In genomic region chr20:9417665-9418064, GRCh38 we compare ENCODE assay signal across 23 cellular contexts.
A peak's percentile ranks its signal among the peaks of the same experiment; 100 is the strongest.
DNase-seq lines count a peak whose midpoint lies in the region; ATAC-seq, FAIRE-seq and TF ChIP-seq lines count a peak whose summit lies in the region.
"Had no signal": no experiment of that assay in that cellular context is flagged by ENCODE, and none has a peak within 500 bp of the region (broad histone marks: within the 10 kb centered on the region; RNA-seq: fewer than 3 reads in every experiment).

No MANE protein-coding gene starts in this region.

- H3K4ac ChIP-seq in mesendoderm (ENCODE audit: low read depth, low read length) = no peak overlapping the region

- H3K4me1 Mint-ChIP-seq in activated naive CD4-positive, alpha-beta T cell treated with anti-CD3 and anti-CD28 coated beads for 36 hours (ENCODE audit: low read depth) = no peaks in the 10 kb centered on the region
- H3K4me1 Mint-ChIP-seq: CD4-positive, CD25-positive, alpha-beta regulatory T cell had no signal

- TF ChIP-seq POLR2A in A549 (IDR thresholded peaks at IDR 0.05; ENCODE audit: low read length) = no peak

- no peak overlapping the region for H4K5ac ChIP-seq in mesendoderm (ENCODE audit: low read length)

- TF ChIP-seq CTCF in A549 (IDR thresholded peaks at IDR 0.05) (no peak), RWPE2 (IDR thresholded peaks at IDR 0.05; ENCODE audit: poor library complexity, severe bottlenecking) (no peak), fibroblast of villous mesenchyme (IDR thresholded peaks at IDR 0.05; ENCODE audit: insufficient read depth, low read depth, low read length) (no peak)

- H4K8ac ChIP-seq in mesendoderm (ENCODE audit: low read depth, low read length) = no peak overlapping the region

- H3K27ac Mint-ChIP-seq in activated naive CD4-positive, alpha-beta T cell treated with anti-CD3 and anti-CD28 coated beads for 36 hours = no peak overlapping the region
- H3K27ac Mint-ChIP-seq: activated B cell treated with CpG ODN at 0.5 μM for 24 hours; activated CD4-positive, alpha-beta memory T cell treated with anti-CD3 and anti-CD28 coated beads for 36 hours; CD4-positive, CD25-positive, alpha-beta regulatory T cell; dendritic cell treated with granulocyte-macrophage colony-stimulating factor and Interleukin-4, amounts not matched to agents 40 ng/mL and 50 ng/mL, for 4 days; neural progenitor cell; progenitor cell of endocrine pancreas had no signal

- H3K9me3 ChIP-seq in A549 (no peaks in the 10 kb centered on the region), RWPE2 (ENCODE audit: severe bottlenecking) (no peaks in the 10 kb centered on the region)
- H3K9me3 ChIP-seq: gastroesophageal sphincter, testis had no signal

- H3K4me3 ChIP-seq in A549 = no peak overlapping the region
- no peak overlapping the region for H3K4me3 ChIP-seq in RWPE2 (ENCODE audit: severe bottlenecking)
- H3K4me3 ChIP-seq in fibroblast of villous mesenchyme (ENCODE audit: low read depth, low read length) = no peak overlapping the region
- H3K4me3 ChIP-seq in mesendoderm (ENCODE audit: low read length) = no peak overlapping the region
- H3K4me3 ChIP-seq: gastroesophageal sphincter, neural progenitor cell, testis had no signal

- intact Hi-C loops in activated naive CD4-positive, alpha-beta T cell treated with anti-CD3 and anti-CD28 coated beads for 36 hours (cut with micrococcal nuclease) = no loop called here
- intact Hi-C loops in posterior vena cava (cut with DNase I) = no loop called here

- H2BK120ac ChIP-seq in mesendoderm (ENCODE audit: low read depth, low read length) = no peak overlapping the region

- no peak overlapping the region for H3K27ac ChIP-seq in A549
- peak overlapping the region; percentile 4 for H3K27ac ChIP-seq in RWPE2 (ENCODE audit: poor library complexity, severe bottlenecking)
- no peak overlapping the region for H3K27ac ChIP-seq in mesendoderm (ENCODE audit: low read depth, low read length)
- H3K27ac ChIP-seq: gastroesophageal sphincter, neural progenitor cell, testis had no signal

- DNase-seq in A549 (ENCODE audit: low read depth in 1 of 2, low spot score in 1 of 2) = no peak
- peak; percentile 91 for DNase-seq in HCEC 1CT
- DNase-seq in RWPE2 (ENCODE audit: low spot score) = no peak
- DNase-seq in fibroblast of villous mesenchyme (ENCODE audit: low read depth) = peak; percentile 23
- no peak for DNase-seq in HuH-7 (ENCODE audit: low spot score)
- no peak for DNase-seq in mesendoderm
- no peak for DNase-seq in activated naive CD4-positive, alpha-beta T cell treated with anti-CD3 and anti-CD28 coated beads for 36 hours
- DNase-seq in posterior vena cava (ENCODE audit: low spot score) = no peak
- DNase-seq: activated B cell treated with CpG ODN at 0.5 μM for 24 hours; activated CD4-positive, alpha-beta memory T cell treated with anti-CD3 and anti-CD28 coated beads for 36 hours; activated naive CD4-positive, alpha-beta T cell treated with Interleukin-2 at 50 U/mL for 16 hours; amygdala; CD4-positive, CD25-positive, alpha-beta regulatory T cell; GF-D8; hypothalamus; NCI-H1417 treated with DMSO at 0.1 percent for 48 hours; T-helper 9 cell; testis had no signal

- peak; percentile 43 for FAIRE-seq in A549 (lab: Jason Lieb, UNC)
- FAIRE-seq: islet of Langerhans had no signal

- no peaks in the 10 kb centered on the region for H3K36me3 Mint-ChIP-seq in activated naive CD4-positive, alpha-beta T cell treated with anti-CD3 and anti-CD28 coated beads for 36 hours (ENCODE audit: low read depth)
- H3K36me3 Mint-ChIP-seq: activated CD4-positive, alpha-beta memory T cell treated with anti-CD3 and anti-CD28 coated beads for 36 hours; CD4-positive, CD25-positive, alpha-beta regulatory T cell had no signal

- H3K4me3 Mint-ChIP-seq in activated naive CD4-positive, alpha-beta T cell treated with anti-CD3 and anti-CD28 coated beads for 36 hours = no peak overlapping the region
- H3K4me3 Mint-ChIP-seq: activated B cell treated with CpG ODN at 0.5 μM for 24 hours; activated CD4-positive, alpha-beta memory T cell treated with anti-CD3 and anti-CD28 coated beads for 36 hours; CD4-positive, CD25-positive, alpha-beta regulatory T cell; dendritic cell treated with granulocyte-macrophage colony-stimulating factor and Interleukin-4, amounts not matched to agents 40 ng/mL and 50 ng/mL, for 4 days; neural progenitor cell had no signal

- H3K56ac ChIP-seq in mesendoderm (ENCODE audit: low read length) = no peak overlapping the region

- H3K79me1 ChIP-seq in mesendoderm (ENCODE audit: low read length) = no peaks in the 10 kb centered on the region

- H3K4me2 ChIP-seq in A549 (no peak overlapping the region), mesendoderm (ENCODE audit: low read length) (no peak overlapping the region)
- H3K4me2 ChIP-seq: neural progenitor cell had no signal

- H3K79me2 ChIP-seq in mesendoderm (ENCODE audit: control insufficient read depth, insufficient read depth, low read length) = no peaks in the 10 kb centered on the region

- H2BK5ac ChIP-seq in mesendoderm (ENCODE audit: low read length) = no peak overlapping the region

- CTCF ChIA-PET in A549 (lab: Yijun Ruan, JAX) = interaction anchor here (0.6 to 11.0 kb wide), 4 partner anchors 10 to 658 kb away, joined by 3 to 106 read pairs (median 22); no protein-coding TSS in a partner anchor
- CTCF ChIA-PET in activated naive CD4-positive, alpha-beta T cell treated with anti-CD3 and anti-CD28 coated beads for 36 hours (lab: Charles Lee) = interaction anchor here (1.6 kb wide), 1 partner anchor 200 kb away, joined by 5 read pairs; no protein-coding TSS in a partner anchor

- H3K9ac ChIP-seq in mesendoderm (ENCODE audit: low read length) = no peak overlapping the region
- H3K9ac ChIP-seq: neural progenitor cell had no signal

- H3K18ac ChIP-seq in mesendoderm (ENCODE audit: low read length) = no peak overlapping the region

- no peak for TF ChIP-seq EP300 in A549 (IDR thresholded peaks at IDR 0.05)

- peaks cover 44% of the 10 kb centered on the region for H3K36me3 ChIP-seq in RWPE2 (ENCODE audit: low read depth)
- H3K36me3 ChIP-seq in mesendoderm (ENCODE audit: control insufficient read depth, insufficient read depth, low read length) = no peaks in the 10 kb centered on the region
- H3K36me3 ChIP-seq: neural progenitor cell had no signal

- H3K4me1 ChIP-seq in A549 = no peaks in the 10 kb centered on the region
- H3K4me1 ChIP-seq in RWPE2 (ENCODE audit: insufficient read depth, poor library complexity, severe bottlenecking) = peaks cover 8% of the 10 kb centered on the region
- no peaks in the 10 kb centered on the region for H3K4me1 ChIP-seq in mesendoderm (ENCODE audit: control insufficient read depth, low read depth, low read length)
- H3K4me1 ChIP-seq: gastroesophageal sphincter, testis had no signal

- no peak overlapping the region for H2AK5ac ChIP-seq in mesendoderm (ENCODE audit: low read length)

- no peak for TF ChIP-seq RAD21 in A549 (conservative IDR thresholded peaks at IDR 0.05 in 1 of 2, IDR thresholded peaks at IDR 0.05 in 1 of 2)

- POLR2A ChIA-PET in A549 (lab: Yijun Ruan, JAX) = no interaction called here

- no peak overlapping the region for H2BK15ac ChIP-seq in mesendoderm (replicated peaks; ENCODE audit: low read depth)

- no peaks in the 10 kb centered on the region for H3K27me3 ChIP-seq in RWPE2 (ENCODE audit: insufficient read depth, poor library complexity, severe bottlenecking)
- H3K27me3 ChIP-seq in mesendoderm (ENCODE audit: insufficient read depth, low read length, poor library complexity) = no peaks in the 10 kb centered on the region
- H3K27me3 ChIP-seq: gastroesophageal sphincter, neural progenitor cell, testis had no signal

- no peaks in the 10 kb centered on the region for H3K27me3 Mint-ChIP-seq in activated naive CD4-positive, alpha-beta T cell treated with anti-CD3 and anti-CD28 coated beads for 36 hours (ENCODE audit: low read depth)
- H3K27me3 Mint-ChIP-seq: activated B cell treated with CpG ODN at 0.5 μM for 24 hours; activated CD4-positive, alpha-beta memory T cell treated with anti-CD3 and anti-CD28 coated beads for 36 hours; CD4-positive, CD25-positive, alpha-beta regulatory T cell; dendritic cell treated with granulocyte-macrophage colony-stimulating factor and Interleukin-4, amounts not matched to agents 40 ng/mL and 50 ng/mL, for 4 days; progenitor cell of endocrine pancreas had no signal

- no peak overlapping the region for H3K23ac ChIP-seq in mesendoderm (ENCODE audit: low read length)

- H3K9me3 Mint-ChIP-seq in activated naive CD4-positive, alpha-beta T cell treated with anti-CD3 and anti-CD28 coated beads for 36 hours = no peaks in the 10 kb centered on the region
- H3K9me3 Mint-ChIP-seq: activated B cell treated with CpG ODN at 0.5 μM for 24 hours; activated CD4-positive, alpha-beta memory T cell treated with anti-CD3 and anti-CD28 coated beads for 36 hours; dendritic cell treated with granulocyte-macrophage colony-stimulating factor and Interleukin-4, amounts not matched to agents 40 ng/mL and 50 ng/mL, for 4 days; neural progenitor cell had no signal

- ATAC-seq in A549 = no peak
- peak; percentile 96 for ATAC-seq in RWPE2 (ENCODE audit: low read depth)
- ATAC-seq: gastroesophageal sphincter had no signal

TF ChIP-seq in A549, 52 proteins besides CTCF, POLR2A, EP300 and RAD21:
- TF ChIP-seq JUNB (IDR thresholded peaks at IDR 0.05) = no peak
- TF ChIP-seq ZFP36 (IDR thresholded peaks at IDR 0.05; ENCODE audit: borderline replicate concordance, partially characterized antibody) = peak; percentile 64
- no peak for TF ChIP-seq FOSL2 (IDR thresholded peaks at IDR 0.05)
- peak; percentile 45; the same call in 1 of the 2 replicates for TF ChIP-seq FOSL2 (CRISPR knock-in tag; IDR thresholded peaks at IDR 0.05)
TF ChIP-seq in A549: peak in this region for 2.

Comparison
In these comparisons a context has a peak if more than half of its experiments do, and no peak if none do; other contexts are left out.
1. DNase-seq: peak in HCEC 1CT (single experiment) and fibroblast of villous mesenchyme (single experiment); none in A549 (0 of 2), RWPE2 (single experiment), HuH-7 (single experiment), mesendoderm (single experiment), activated naive CD4-positive, alpha-beta T cell treated with anti-CD3 and anti-CD28 coated beads for 36 hours (single experiment) and posterior vena cava (single experiment).